Comparison of ENCODE assay signal across 9 cellular contexts in genomic region chrX:101409043-101409442, GRCh38. TPM values are rescaled to one million over a fixed set of nuclear protein-coding genes. Genes with fewer than 3 reads are reported as not detected.
A peak's percentile ranks its signal among the peaks of the same experiment; 100 is the strongest.
DNase-seq lines count a peak whose midpoint lies in the region; FAIRE-seq lines count a peak whose summit lies in the region.
"Had no signal": no experiment of that assay in that cellular context is flagged by ENCODE, and none has a peak within 500 bp of the region (broad histone marks: within the 10 kb centered on the region; RNA-seq: fewer than 3 reads in every experiment).

No MANE protein-coding gene starts in this region.

- peak overlapping the region; percentile 99 for H3K27ac Mint-ChIP-seq in T-helper 2 cell treated with Interferon-gamma antibody and Interleukin-4, amounts not matched to agents 5 μg/mL and 100 μg/mL, for 36 hours
- H3K27ac Mint-ChIP-seq in activated T-helper 2 cell treated with anti-CD3 and anti-CD28 coated beads, Interferon-gamma antibody, Interleukin-2, Interleukin-4, amounts not matched to agents 10 μg/mL and 5 μg/mL and 100 μg/mL, durations not matched to agents 14 hours and 24 hours and 36 hours, result peak overlapping the region; percentile 94

- peaks cover 0 to 3% (median 0%) of the 10 kb centered on the region in 5 donors for H3K9me3 ChIP-seq in subcutaneous abdominal adipose tissue (ENCODE audit: control insufficient read depth in 5 of 5, low read length in 5 of 5)

- peaks cover 3 to 29% (median 18%) of the 10 kb centered on the region in 5 donors for H3K4me1 ChIP-seq in subcutaneous abdominal adipose tissue (ENCODE audit: control insufficient read depth in 5 of 5, insufficient read depth in 5 of 5, low read length in 5 of 5)

- intact Hi-C loops in activated T-helper 2 cell treated with anti-CD3 and anti-CD28 coated beads, Interferon-gamma antibody, Interleukin-2, Interleukin-4, amounts not matched to agents 10 μg/mL and 5 μg/mL and 100 μg/mL, durations not matched to agents 14 hours and 24 hours and 36 hours (cut with micrococcal nuclease), result loop anchor here (2.0 kb wide), 1 partner anchor 22 kb away; no protein-coding TSS in a partner anchor

- peaks cover 21% of the 10 kb centered on the region for H3K36me3 Mint-ChIP-seq in T-helper 2 cell treated with Interferon-gamma antibody and Interleukin-4, amounts not matched to agents 5 μg/mL and 100 μg/mL, for 36 hours (ENCODE audit: low read depth)
- peaks cover 26% of the 10 kb centered on the region for H3K36me3 Mint-ChIP-seq in activated T-helper 2 cell treated with anti-CD3 and anti-CD28 coated beads, Interferon-gamma antibody, Interleukin-2, Interleukin-4, amounts not matched to agents 10 μg/mL and 5 μg/mL and 100 μg/mL, durations not matched to agents 14 hours and 24 hours and 36 hours (ENCODE audit: low read depth)

- peak overlapping the region; percentile 0 to 86 (median 78) for H3K9ac ChIP-seq in subcutaneous abdominal adipose tissue (ENCODE audit: low read length in 5 of 5)

- no peaks in the 10 kb centered on the region for H3K9me3 Mint-ChIP-seq in T-helper 2 cell treated with Interferon-gamma antibody and Interleukin-4, amounts not matched to agents 5 μg/mL and 100 μg/mL, for 36 hours
- H3K9me3 Mint-ChIP-seq in activated T-helper 2 cell treated with anti-CD3 and anti-CD28 coated beads, Interferon-gamma antibody, Interleukin-2, Interleukin-4, amounts not matched to agents 10 μg/mL and 5 μg/mL and 100 μg/mL, durations not matched to agents 14 hours and 24 hours and 36 hours, result no peaks in the 10 kb centered on the region

- H3K27ac ChIP-seq in subcutaneous abdominal adipose tissue (ENCODE audit: low read depth, low read length), result peak overlapping the region; percentile 93

- FAIRE-seq in islet of Langerhans (lab: Jason Lieb, UNC), result peak; percentile 5

- H3K4me1 Mint-ChIP-seq in T-helper 2 cell treated with Interferon-gamma antibody and Interleukin-4, amounts not matched to agents 5 μg/mL and 100 μg/mL, for 36 hours (ENCODE audit: low read depth), result peaks cover 22% of the 10 kb centered on the region
- peaks cover 18% of the 10 kb centered on the region for H3K4me1 Mint-ChIP-seq in activated T-helper 2 cell treated with anti-CD3 and anti-CD28 coated beads, Interferon-gamma antibody, Interleukin-2, Interleukin-4, amounts not matched to agents 10 μg/mL and 5 μg/mL and 100 μg/mL, durations not matched to agents 14 hours and 24 hours and 36 hours (ENCODE audit: low read depth)

- no peaks in the 10 kb centered on the region for H3K27me3 Mint-ChIP-seq in T-helper 2 cell treated with Interferon-gamma antibody and Interleukin-4, amounts not matched to agents 5 μg/mL and 100 μg/mL, for 36 hours (ENCODE audit: low read depth)
- no peaks in the 10 kb centered on the region for H3K27me3 Mint-ChIP-seq in activated T-helper 2 cell treated with anti-CD3 and anti-CD28 coated beads, Interferon-gamma antibody, Interleukin-2, Interleukin-4, amounts not matched to agents 10 μg/mL and 5 μg/mL and 100 μg/mL, durations not matched to agents 14 hours and 24 hours and 36 hours (ENCODE audit: low read depth)

- H3K27me3 ChIP-seq in subcutaneous abdominal adipose tissue (ENCODE audit: control insufficient read depth in 5 of 5, insufficient read depth in 4 of 5, low read length in 5 of 5), result peaks cover 0 to 5% (median 0%) of the 10 kb centered on the region in 5 donors

- H3K4me3 Mint-ChIP-seq in T-helper 2 cell treated with Interferon-gamma antibody and Interleukin-4, amounts not matched to agents 5 μg/mL and 100 μg/mL, for 36 hours, result peak overlapping the region; percentile 97
- H3K4me3 Mint-ChIP-seq in activated T-helper 2 cell treated with anti-CD3 and anti-CD28 coated beads, Interferon-gamma antibody, Interleukin-2, Interleukin-4, amounts not matched to agents 10 μg/mL and 5 μg/mL and 100 μg/mL, durations not matched to agents 14 hours and 24 hours and 36 hours (ENCODE audit: low read depth), result peak overlapping the region; percentile 99

- H3K4me3 ChIP-seq in subcutaneous abdominal adipose tissue (ENCODE audit: low read depth in 1 of 5, low read length in 5 of 5), result peak overlapping the region; percentile 38 to 95 (median 82)

- peaks cover 0 to 13% (median 8%) of the 10 kb centered on the region in 5 donors for H3K36me3 ChIP-seq in subcutaneous abdominal adipose tissue (ENCODE audit: control insufficient read depth in 5 of 5, insufficient read depth in 5 of 5, low read length in 5 of 5)

- no peak for DNase-seq in T-helper 2 cell treated with Interferon-gamma antibody and Interleukin-4, amounts not matched to agents 5 μg/mL and 100 μg/mL, for 36 hours (ENCODE audit: low spot score)
- DNase-seq in T-helper 2 cell (no peak), GM19238 (ENCODE audit: insufficient read length, low spot score) (no peak), DMS79 treated with DMSO at 0.1 percent for 48 hours (lab: John Stamatoyannopoulos, UW) (no peak), SHP77 (lab: John Stamatoyannopoulos, UW) (no peak)
- no peak for DNase-seq in activated T-helper 2 cell treated with anti-CD3 and anti-CD28 coated beads, Interferon-gamma antibody, Interleukin-2, Interleukin-4, amounts not matched to agents 10 μg/mL and 5 μg/mL and 100 μg/mL, durations not matched to agents 14 hours and 24 hours and 36 hours (ENCODE audit: low spot score)
- DNase-seq: NCI-H146 had no signal

RNA-seq across cellular contexts. Expression of gene HNRNPH2, which starts 1.0 kb away (rescaled TPM):
- 17.5 and 18.0 TPM in 2 replicates for total RNA-seq in activated T-helper 2 cell treated with anti-CD3 and anti-CD28 coated beads, Interferon-gamma antibody, Interleukin-2, Interleukin-4, amounts not matched to agents 10 μg/mL and 5 μg/mL and 100 μg/mL, durations not matched to agents 14 hours and 24 hours and 36 hours

RNA-seq across cellular contexts. Expression of gene GLA, which starts 1.3 kb away (rescaled TPM):
- 82.9 and 89.1 TPM in 2 replicates for total RNA-seq in activated T-helper 2 cell treated with anti-CD3 and anti-CD28 coated beads, Interferon-gamma antibody, Interleukin-2, Interleukin-4, amounts not matched to agents 10 μg/mL and 5 μg/mL and 100 μg/mL, durations not matched to agents 14 hours and 24 hours and 36 hours

RNA-seq across cellular contexts. Expression of gene RPL36A, which starts 18.2 kb away (rescaled TPM):
- total RNA-seq in activated T-helper 2 cell treated with anti-CD3 and anti-CD28 coated beads, Interferon-gamma antibody, Interleukin-2, Interleukin-4, amounts not matched to agents 10 μg/mL and 5 μg/mL and 100 μg/mL, durations not matched to agents 14 hours and 24 hours and 36 hours, result 290 and 376 TPM in 2 replicates

RNA-seq across cellular contexts. Expression of gene BTK, which starts 23.1 kb away (rescaled TPM):
- 0.11 and 0.25 TPM in 2 replicates for total RNA-seq in activated T-helper 2 cell treated with anti-CD3 and anti-CD28 coated beads, Interferon-gamma antibody, Interleukin-2, Interleukin-4, amounts not matched to agents 10 μg/mL and 5 μg/mL and 100 μg/mL, durations not matched to agents 14 hours and 24 hours and 36 hours
